9 cellular contexts compared by ENCODE assay signal in the genomic region with DNA sequence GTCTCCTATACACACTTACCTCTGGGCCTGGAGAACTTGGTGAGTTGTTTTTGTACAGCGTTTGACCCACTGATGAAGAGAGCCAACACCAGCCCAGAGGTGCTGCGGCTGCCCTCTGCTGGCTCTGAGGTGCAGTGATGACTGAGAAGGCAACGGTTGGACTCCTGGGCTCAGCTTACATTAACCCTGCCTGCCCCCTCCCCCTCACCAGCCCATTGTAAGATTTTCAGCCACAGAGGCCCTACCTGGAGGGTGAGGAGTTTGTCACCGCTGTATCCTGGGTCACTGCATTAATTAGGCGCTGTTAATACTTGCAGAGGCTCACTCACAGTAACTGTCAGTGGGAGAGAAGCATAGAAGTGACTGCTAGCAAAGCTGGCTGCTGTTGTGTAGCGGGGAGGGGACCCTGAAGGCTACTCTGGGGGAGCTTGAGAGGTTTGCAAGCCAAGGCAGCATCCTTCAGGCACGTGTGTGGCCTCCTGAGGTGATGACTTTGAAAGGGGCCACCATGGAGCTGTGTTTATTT. TPM values are rescaled to one million over a fixed set of nuclear protein-coding genes. Genes with fewer than 3 reads are reported as not detected.
DNase-seq lines count a peak whose midpoint lies in the region; ATAC-seq and TF ChIP-seq lines count a peak whose summit lies in the region.
"Had no signal": no experiment of that assay in that cellular context is flagged by ENCODE, and none has a peak within 500 bp of the region (broad histone marks: within the 10 kb centered on the region; RNA-seq: fewer than 3 reads in every experiment).

No MANE protein-coding gene starts in this region.

- H3K27ac Mint-ChIP-seq in GM23338, result peak overlapping the region; percentile 93
- H3K27ac Mint-ChIP-seq in activated CD4-positive, alpha-beta T cell treated with anti-CD3 and anti-CD28 coated beads, Interleukin-2, amount 10 ng/mL, durations not matched to agents 7 days and 5 days, result no peak overlapping the region

- peak overlapping the region; percentile 76 for H3K4me2 ChIP-seq in GM23338

- POLR2A ChIA-PET in activated CD4-positive, alpha-beta T cell treated with anti-CD3 and anti-CD28 coated beads, Interleukin-2, amount 10 ng/mL, durations not matched to agents 7 days and 5 days (lab: Charles Lee), result no interaction called here

- peak; percentile 62 for DNase-seq in D341Med (ENCODE audit: low spot score)
- DNase-seq in GM23338 (ENCODE audit: low spot score), result peak; percentile 93
- peak; percentile 22 for DNase-seq in NCI-H2196 treated with DMSO at 0.1 percent for 48 hours (lab: John Stamatoyannopoulos, UW; ENCODE audit: unreplicated experiment)
- DNase-seq in activated CD4-positive, alpha-beta T cell treated with anti-CD3 and anti-CD28 coated beads, Interleukin-2, amount 10 ng/mL, durations not matched to agents 7 days and 5 days, result peak; percentile 69
- DNase-seq in ecto neural progenitor cell (ENCODE audit: low spot score), result peak; percentile 85
- peak; percentile 74 for DNase-seq in lung (ENCODE audit: low spot score)
- DNase-seq in stimulated activated CD8-positive, alpha-beta memory T cell treated with anti-CD3 and anti-CD28 coated beads, Interleukin-15, amount 100 ng/mL, for 48 hours (ENCODE audit: low read depth in 2 of 2), result peak; percentile 22 to 28
- no peak for DNase-seq in NCI-H1048 (lab: John Stamatoyannopoulos, UW)

- H3K4me3 ChIP-seq in GM23338 (peak overlapping the region; percentile 38), lung (no peak overlapping the region)
- H3K4me3 ChIP-seq: SK-N-MC had no signal

- H3K36me3 ChIP-seq in GM23338 (ENCODE audit: insufficient read depth) (no peaks in the 10 kb centered on the region), lung (ENCODE audit: control insufficient read depth in 2 of 2, insufficient read depth in 2 of 2, low read length in 2 of 2) (no peaks in the 10 kb centered on the region)

- H3K27me3 ChIP-seq in GM23338 (ENCODE audit: insufficient read depth) (no peaks in the 10 kb centered on the region), lung (ENCODE audit: control insufficient read depth, insufficient read depth) (no peaks in the 10 kb centered on the region)

- 20 to 23% methylated on average over 7 of the region's 7 CpGs for WGBS in lung, 2 donors

- CTCF ChIA-PET in activated CD4-positive, alpha-beta T cell treated with anti-CD3 and anti-CD28 coated beads, Interleukin-2, amount 10 ng/mL, durations not matched to agents 7 days and 5 days (lab: Charles Lee), result interaction anchor here (0.5 to 2.1 kb wide), 15 partner anchors 9 to 541 kb away, joined by 3 to 8 read pairs (median 4); a partner anchor contains a TSS

- H3K36me3 Mint-ChIP-seq in GM23338 (ENCODE audit: low read depth), result peaks cover 10% of the 10 kb centered on the region; the same call in 2 of the 3 replicates
- H3K36me3 Mint-ChIP-seq in activated CD4-positive, alpha-beta T cell treated with anti-CD3 and anti-CD28 coated beads, Interleukin-2, amount 10 ng/mL, durations not matched to agents 7 days and 5 days (ENCODE audit: low read depth), result no peaks in the 10 kb centered on the region

- H3K27me3 Mint-ChIP-seq in GM23338 (ENCODE audit: insufficient read depth, low read depth, poor library complexity), result peaks cover 9% of the 10 kb centered on the region
- H3K27me3 Mint-ChIP-seq in activated CD4-positive, alpha-beta T cell treated with anti-CD3 and anti-CD28 coated beads, Interleukin-2, amount 10 ng/mL, durations not matched to agents 7 days and 5 days, result no peaks in the 10 kb centered on the region

- H4K20me1 ChIP-seq in GM23338 (replicated peaks; ENCODE audit: insufficient read depth), result no peaks in the 10 kb centered on the region

- peaks cover 30% of the 10 kb centered on the region for H3K4me1 Mint-ChIP-seq in GM23338
- H3K4me1 Mint-ChIP-seq in activated CD4-positive, alpha-beta T cell treated with anti-CD3 and anti-CD28 coated beads, Interleukin-2, amount 10 ng/mL, durations not matched to agents 7 days and 5 days, result peaks cover 4% of the 10 kb centered on the region

- no peak overlapping the region; the same call in 1 of the 2 replicates for H2AFZ ChIP-seq in GM23338

- no peaks in the 10 kb centered on the region for H3K9me3 ChIP-seq in lung (ENCODE audit: control insufficient read depth in 2 of 2, insufficient read depth in 1 of 2, low read length in 1 of 2)

- 0 out of 2 replicates have a peak, but pooled peaks cover 6% of the 10 kb centered on the region for H3F3A ChIP-seq in GM23338 (replicated peaks; ENCODE audit: low read depth)

- peak overlapping the region; percentile 46; the same call in 2 of the 3 replicates for H3K4me3 Mint-ChIP-seq in GM23338
- H3K4me3 Mint-ChIP-seq in activated CD4-positive, alpha-beta T cell treated with anti-CD3 and anti-CD28 coated beads, Interleukin-2, amount 10 ng/mL, durations not matched to agents 7 days and 5 days, result no peak overlapping the region

- ATAC-seq in GM23338 (peak; percentile 83), lung (ENCODE audit: insufficient read depth, low FRiP score) (peak; percentile 94)

- H3K9me2 ChIP-seq in GM23338 (ENCODE audit: insufficient read depth), result no peaks in the 10 kb centered on the region

- peaks cover 2% of the 10 kb centered on the region for H3K79me2 ChIP-seq in GM23338 (replicated peaks; ENCODE audit: insufficient read depth)

- peak overlapping the region; percentile 60 for H3K27ac ChIP-seq in GM23338 (ENCODE audit: low read depth)
- peak overlapping the region in 1 of 2 donors; percentile 15 for H3K27ac ChIP-seq in lung (ENCODE audit: low read depth in 1 of 2, low read length in 1 of 2)
- H3K27ac ChIP-seq: SK-N-MC had no signal

- H3K4me1 ChIP-seq in GM23338 (ENCODE audit: insufficient read depth) (peaks cover 24% of the 10 kb centered on the region), lung (ENCODE audit: control insufficient read depth in 2 of 2, insufficient read depth in 2 of 2, low read length in 2 of 2) (peaks cover 0 to 6% of the 10 kb centered on the region in 2 donors)

- TF ChIP-seq CTCF in GM23338 (conservative IDR thresholded peaks at IDR 0.05; ENCODE audit: low read depth in 2 of 2), result peak; percentile 82 to 96
- TF ChIP-seq CTCF in lung (IDR thresholded peaks at IDR 0.05; ENCODE audit: control extremely low read depth, extremely low read depth), result peak; percentile 2

- H3K9me3 Mint-ChIP-seq in GM23338, result peaks cover 14% of the 10 kb centered on the region
- peaks cover 5% of the 10 kb centered on the region for H3K9me3 Mint-ChIP-seq in activated CD4-positive, alpha-beta T cell treated with anti-CD3 and anti-CD28 coated beads, Interleukin-2, amount 10 ng/mL, durations not matched to agents 7 days and 5 days

TF ChIP-seq in GM23338, 12 proteins besides CTCF, POLR2A, EP300 and RAD21:
- peak; percentile 70 for TF ChIP-seq CREB1 (CRISPR knock-in tag; IDR thresholded peaks at IDR 0.05; ENCODE audit: low read depth)
- no peak for TF ChIP-seq JUNB (IDR thresholded peaks at IDR 0.05; ENCODE audit: unreplicated experiment)

RNA-seq across cellular contexts. Expression of a gene that starts 18.9 kb away (rescaled TPM):
- total RNA-seq in GM23338 (2014; rRNA removed; shearing (Covaris generic)), result not detected in 2 replicates
- not detected in 2 replicates for polyA plus RNA-seq in GM23338 (2016; fragmentation: Nextera tagmentation; extraction: Ambion mirVana)
- total RNA-seq in activated CD4-positive, alpha-beta T cell treated with anti-CD3 and anti-CD28 coated beads, Interleukin-2, amount 10 ng/mL, durations not matched to agents 7 days and 5 days, result under 1 TPM in 1 of 2 experiments, not detected in 1; 0.37 TPM
- total RNA-seq in lung, result 1 to 10 TPM in 1 of 2 donors, not detected in 1; 3.1 TPM
- polyA plus RNA-seq in lung, result 1 to 10 TPM; 1.2 to 3.0 TPM

RNA-seq across cellular contexts. Expression of a gene that starts 30.6 kb away (rescaled TPM):
- not detected in 2 replicates for total RNA-seq in GM23338 (2014; rRNA removed; shearing (Covaris generic))
- polyA plus RNA-seq in GM23338 (2016; fragmentation: Nextera tagmentation; extraction: Ambion mirVana) (0.15 TPM in 1 of 2 replicates, not detected in the other), lung (under 1 TPM; 0.30 to 0.91 TPM)
- not detected for total RNA-seq in activated CD4-positive, alpha-beta T cell treated with anti-CD3 and anti-CD28 coated beads, Interleukin-2, amount 10 ng/mL, durations not matched to agents 7 days and 5 days
- total RNA-seq in lung, result 1 to 10 TPM in 1 of 2 donors, under 1 TPM in 1; 0.63 to 2.3 TPM

RNA-seq across cellular contexts. Expression of a gene that starts 35.9 kb away (rescaled TPM):
- total RNA-seq in GM23338 (2014; rRNA removed; shearing (Covaris generic)), result not detected in 2 replicates
- polyA plus RNA-seq in GM23338 (2016; fragmentation: Nextera tagmentation; extraction: Ambion mirVana) (not detected in 2 replicates), lung (not detected)
- total RNA-seq in activated CD4-positive, alpha-beta T cell treated with anti-CD3 and anti-CD28 coated beads, Interleukin-2, amount 10 ng/mL, durations not matched to agents 7 days and 5 days, result not detected
- total RNA-seq in lung, result under 1 TPM in 1 of 2 donors, not detected in 1; 0.21 TPM

RNA-seq across cellular contexts. Expression of a gene that starts 54.9 kb away (rescaled TPM):
- 21.5 and 29.0 TPM in 2 replicates for total RNA-seq in GM23338 (2014; rRNA removed; shearing (Covaris generic))
- polyA plus RNA-seq in GM23338 (2016; fragmentation: Nextera tagmentation; extraction: Ambion mirVana) (17.3 and 20.4 TPM in 2 replicates), lung (10 to 100 TPM; 41.8 to 70.4 TPM)
- under 1 TPM; 0.50 to 0.72 TPM for total RNA-seq in activated CD4-positive, alpha-beta T cell treated with anti-CD3 and anti-CD28 coated beads, Interleukin-2, amount 10 ng/mL, durations not matched to agents 7 days and 5 days
- 10 to 100 TPM; 26.3 to 44.1 TPM for total RNA-seq in lung

RNA-seq across cellular contexts. Expression of a gene that starts 55.4 kb away (rescaled TPM):
- 221 and 252 TPM in 2 replicates for total RNA-seq in GM23338 (2014; rRNA removed; shearing (Covaris generic))
- polyA plus RNA-seq in GM23338 (2016; fragmentation: Nextera tagmentation; extraction: Ambion mirVana) (74.7 and 81.5 TPM in 2 replicates), lung (10 to 100 TPM; 39.9 to 56.2 TPM)
- total RNA-seq in activated CD4-positive, alpha-beta T cell treated with anti-CD3 and anti-CD28 coated beads, Interleukin-2, amount 10 ng/mL, durations not matched to agents 7 days and 5 days, result 10 to 100 TPM; 64.7 to 68.6 TPM
- total RNA-seq in lung, result 10 to 100 TPM; 68.8 to 74.5 TPM
